ENCODE assay signal across 21 cellular contexts in the genomic region with DNA sequence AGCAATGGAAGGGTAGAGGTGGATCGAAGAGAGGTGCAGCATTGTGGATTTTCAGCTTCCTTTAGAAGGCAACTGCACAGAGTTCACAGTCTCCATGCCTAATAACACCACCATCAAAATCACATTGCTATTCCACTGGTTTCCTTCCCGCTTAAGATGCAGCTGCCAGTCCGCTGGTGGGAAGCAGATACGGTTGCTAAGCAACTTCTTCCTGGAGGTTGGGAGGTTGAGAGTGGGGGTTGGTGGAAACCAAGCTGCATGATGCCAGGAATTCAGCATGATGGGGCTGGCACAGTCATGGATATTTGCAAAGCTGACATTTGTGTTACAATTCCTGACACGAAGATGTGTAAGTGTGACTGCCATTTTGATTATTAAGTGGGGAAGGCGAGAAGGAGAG.
A peak's percentile ranks its signal among the peaks of the same experiment; 100 is the strongest.
DNase-seq lines count a peak whose midpoint lies in the region; ATAC-seq and TF ChIP-seq lines count a peak whose summit lies in the region.
"Had no signal": no experiment of that assay in that cellular context is flagged by ENCODE, and none has a peak within 500 bp of the region (broad histone marks: within the 10 kb centered on the region; RNA-seq: fewer than 3 reads in every experiment).

No MANE protein-coding gene starts in this region.

- H3K27me3 ChIP-seq in SK-N-SH (ENCODE audit: insufficient read depth), result no peaks in the 10 kb centered on the region
- H3K27me3 ChIP-seq in PC-3 (ENCODE audit: low read length), result no peaks in the 10 kb centered on the region
- H3K27me3 ChIP-seq: breast epithelium had no signal

- no peak overlapping the region for H3K4me3 ChIP-seq in SK-N-SH (ENCODE audit: low read depth in 2 of 2, low read length in 1 of 2)
- H3K4me3 ChIP-seq in PC-3 (ENCODE audit: low read length), result no peak overlapping the region
- H3K4me3 ChIP-seq: breast epithelium, lung had no signal

- H3K9ac ChIP-seq in SK-N-SH, result no peak overlapping the region
- H3K9ac ChIP-seq in PC-3 (ENCODE audit: low read length), result no peak overlapping the region

- ATAC-seq in SK-N-SH treated with all-trans-retinoic acid at 6 μM for 48 hours (no peak), esophagus mucosa (peak; percentile 35), PC-3 (no peak)
- ATAC-seq: natural killer cell had no signal

- H3K36me3 ChIP-seq in SK-N-SH (replicated peaks in 1 of 2; ENCODE audit: control insufficient read depth in 1 of 2, insufficient read depth in 2 of 2, low read length in 1 of 2), result no peaks in the 10 kb centered on the region
- no peaks in the 10 kb centered on the region for H3K36me3 ChIP-seq in PC-3 (ENCODE audit: low read depth, low read length)
- H3K36me3 ChIP-seq: breast epithelium had no signal

- DNase-seq in SK-N-SH (peak; percentile 69), NCI-H69 (lab: John Stamatoyannopoulos, UW) (peak; percentile 53), retina (peak; percentile 68), type B pancreatic cell (ENCODE audit: extremely low spot score, unreplicated experiment) (no peak), DMS79 treated with DMSO at 0.1 percent for 48 hours (lab: John Stamatoyannopoulos, UW) (no peak), PC-3 (no peak)
- DNase-seq: activated CD4-positive, alpha-beta T cell treated with anti-CD3 and anti-CD28 coated beads for 4 hours; activated naive CD4-positive, alpha-beta T cell treated with anti-CD3 and anti-CD28 coated beads for 36 hours; CD8-positive, alpha-beta memory T cell; effector CD4-positive, alpha-beta T cell; foreskin fibroblast; GF-D8; KBM-7; natural killer cell; NCI-H1436 treated with DMSO at 0.1 percent for 48 hours; SIG-M5; T1000 had no signal

- TF ChIP-seq CTCF in SK-N-SH (IDR thresholded peaks at IDR 0.05), result no peak
- no peak for TF ChIP-seq CTCF in type B pancreatic cell (conservative IDR thresholded peaks at IDR 0.05)
- TF ChIP-seq CTCF in PC-3 (conservative IDR thresholded peaks at IDR 0.05; ENCODE audit: low read depth, low read length), result no peak

- CTCF ChIA-PET in SK-N-SH (lab: Yijun Ruan, JAX) (interaction anchor here (1.2 to 2.5 kb wide), 4 partner anchors 10 to 234 kb away, joined by 3 to 10 read pairs (median 8); no protein-coding TSS in a partner anchor), PC-3 (lab: Charles Lee) (no interaction called here)

- H2AFZ ChIP-seq in SK-N-SH (ENCODE audit: low read depth), result peak overlapping the region; percentile 9; the same call in 1 of the 2 replicates
- no peak overlapping the region for H2AFZ ChIP-seq in PC-3 (ENCODE audit: low read length)

- peak overlapping the region in 1 of 2 experiments; percentile 75; a peak in 2 of 4 replicates for H3K27ac ChIP-seq in SK-N-SH (ENCODE audit: low read depth in 2 of 2, low read length in 1 of 2)
- H3K27ac ChIP-seq in PC-3 (ENCODE audit: low read length), result no peak overlapping the region
- H3K27ac ChIP-seq: breast epithelium had no signal

- 77% methylated on average over 6 of the region's 6 CpGs for WGBS in SK-N-SH (ENCODE audit: low lambda C conversion rate)

- no peaks in the 10 kb centered on the region for H3K27me3 Mint-ChIP-seq in type B pancreatic cell

- 0 out of 4 replicates have a peak, but pooled peaks of 1 of the 2 experiments have one; percentile 19 for TF ChIP-seq EP300 in SK-N-SH (IDR thresholded peaks at IDR 0.05; ENCODE audit: borderline replicate concordance in 1 of 2, low read depth in 1 of 2, low read length in 1 of 2)

- no peak for TF ChIP-seq RAD21 in SK-N-SH (IDR thresholded peaks at IDR 0.05; ENCODE audit: low read length)

- no peak overlapping the region for H3K27ac Mint-ChIP-seq in type B pancreatic cell
- H3K27ac Mint-ChIP-seq: activated naive CD4-positive, alpha-beta T cell treated with anti-CD3 and anti-CD28 coated beads for 36 hours; CD8-positive, alpha-beta memory T cell; natural killer cell had no signal

- no peak overlapping the region for H3K4me3 Mint-ChIP-seq in type B pancreatic cell
- H3K4me3 Mint-ChIP-seq: activated naive CD4-positive, alpha-beta T cell treated with anti-CD3 and anti-CD28 coated beads for 36 hours; CD8-positive, alpha-beta memory T cell; natural killer cell had no signal

- H4K20me1 ChIP-seq in SK-N-SH (ENCODE audit: insufficient read depth) (no peaks in the 10 kb centered on the region), PC-3 (ENCODE audit: low read length) (no peaks in the 10 kb centered on the region)

- intact Hi-C loops in PC-3 (cut with micrococcal nuclease), result no loop called here

- H3K4me2 ChIP-seq in SK-N-SH (no peak overlapping the region), PC-3 (ENCODE audit: low read length) (no peak overlapping the region)

- H3K9me3 Mint-ChIP-seq in type B pancreatic cell, result no peaks in the 10 kb centered on the region
- H3K9me3 Mint-ChIP-seq: activated naive CD4-positive, alpha-beta T cell treated with anti-CD3 and anti-CD28 coated beads for 36 hours; CD8-positive, alpha-beta memory T cell; natural killer cell had no signal

- H3K4me1 ChIP-seq in SK-N-SH (ENCODE audit: control insufficient read depth in 1 of 2, insufficient read depth in 2 of 2, low read depth in 1 of 2, low read length in 1 of 2), result peaks cover 5 to 10% of the 10 kb centered on the region in 2 experiments; a peak in 3 of 4 replicates
- H3K4me1 ChIP-seq in PC-3 (ENCODE audit: insufficient read depth, low read length), result peaks cover 4% of the 10 kb centered on the region
- H3K4me1 ChIP-seq: breast epithelium had no signal

- BruUV-seq in PC-3 (replicated peaks; lab: Mats Ljungman, UMichigan), result no TSS peak

- H3K9me3 ChIP-seq in SK-N-SH, result no peaks in the 10 kb centered on the region
- H3K9me3 ChIP-seq in PC-3 (ENCODE audit: low read length), result no peaks in the 10 kb centered on the region
- H3K9me3 ChIP-seq: breast epithelium had no signal

- peaks cover 12% of the 10 kb centered on the region for H3F3A ChIP-seq in SK-N-SH (replicated peaks; ENCODE audit: insufficient read depth)
- H3F3A ChIP-seq in PC-3 (ENCODE audit: low read length, unreplicated experiment), result no peaks in the 10 kb centered on the region

- H3K79me2 ChIP-seq in SK-N-SH (ENCODE audit: insufficient read depth), result no peaks in the 10 kb centered on the region
- H3K79me2 ChIP-seq in PC-3 (ENCODE audit: low read length), result no peaks in the 10 kb centered on the region

- H3K9me2 ChIP-seq in SK-N-SH, result no peaks in the 10 kb centered on the region
- no peaks in the 10 kb centered on the region for H3K9me2 ChIP-seq in PC-3 (replicated peaks; ENCODE audit: low read length)

- POLR2A ChIA-PET in SK-N-SH (lab: Yijun Ruan, JAX) (interaction anchor here (0.5 kb wide), 1 partner anchor 98 kb away, joined by 3 read pairs; no protein-coding TSS in a partner anchor), PC-3 (lab: Charles Lee; ENCODE audit: unreplicated experiment) (no interaction called here)

- no peaks in the 10 kb centered on the region for H3K36me3 Mint-ChIP-seq in type B pancreatic cell
- H3K36me3 Mint-ChIP-seq: CD8-positive, alpha-beta memory T cell; natural killer cell had no signal

- H3K4me1 Mint-ChIP-seq in type B pancreatic cell (ENCODE audit: unreplicated experiment), result peaks cover 10% of the 10 kb centered on the region
- H3K4me1 Mint-ChIP-seq: CD8-positive, alpha-beta memory T cell; natural killer cell had no signal

TF ChIP-seq in SK-N-SH, 30 proteins besides CTCF, POLR2A, EP300 and RAD21:
- TF ChIP-seq, protein P1, sequence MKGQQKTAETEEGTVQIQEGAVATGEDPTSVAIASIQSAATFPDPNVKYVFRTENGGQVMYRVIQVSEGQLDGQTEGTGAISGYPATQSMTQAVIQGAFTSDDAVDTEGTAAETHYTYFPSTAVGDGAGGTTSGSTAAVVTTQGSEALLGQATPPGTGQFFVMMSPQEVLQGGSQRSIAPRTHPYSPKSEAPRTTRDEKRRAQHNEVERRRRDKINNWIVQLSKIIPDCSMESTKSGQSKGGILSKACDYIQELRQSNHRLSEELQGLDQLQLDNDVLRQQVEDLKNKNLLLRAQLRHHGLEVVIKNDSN (IDR thresholded peaks at IDR 0.05; ENCODE audit: borderline replicate concordance, low read depth), result no peak
- TF ChIP-seq MXI1 (IDR thresholded peaks at IDR 0.05; ENCODE audit: low read depth, low read length) (peak; percentile 17; the same call in 1 of the 2 replicates), CHD2 (IDR thresholded peaks at IDR 0.05; ENCODE audit: low read length, partially characterized antibody) (peak; percentile 56), GATA2 (CRISPR knock-in tag; IDR thresholded peaks at IDR 0.05) (peak; percentile 76)

TF ChIP-seq in SK-N-SH treated with all-trans-retinoic acid at 6 μM for 48 hours, 23 proteins besides CTCF, POLR2A, EP300 and RAD21:
- no peak for TF ChIP-seq GLIS3 (CRISPR knock-in tag; IDR thresholded peaks at IDR 0.05)

Comparison
In these comparisons a context has a peak if more than half of its experiments do, and no peak if none do; other contexts are left out.
1. DNase-seq: peak in SK-N-SH (single experiment), NCI-H69 (single experiment) and retina (single experiment); none in type B pancreatic cell (single experiment), DMS79 treated with DMSO at 0.1 percent for 48 hours (single experiment) and PC-3 (single experiment).